ENCODE assay signal across 14 cellular contexts in the genomic region with DNA sequence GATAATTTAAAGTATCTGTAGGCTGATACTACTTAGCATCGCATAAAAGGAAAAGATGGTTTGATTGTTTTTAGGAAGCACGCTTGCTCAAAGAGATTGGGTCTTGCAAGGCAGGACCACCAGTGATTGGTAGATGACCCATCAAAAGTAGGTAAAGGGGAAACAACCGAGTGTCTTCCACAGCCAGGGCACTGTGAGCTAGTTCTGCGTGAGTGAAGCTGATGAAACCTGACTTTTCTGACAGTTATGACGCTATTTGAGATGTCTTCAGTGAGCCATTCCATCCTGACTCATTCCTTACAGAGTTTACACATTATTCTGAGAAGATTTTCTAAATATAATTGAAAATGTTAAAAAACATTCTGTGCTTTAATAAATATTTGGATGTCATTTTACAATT.
DNase-seq lines count a peak whose midpoint lies in the region; ATAC-seq, FAIRE-seq and TF ChIP-seq lines count a peak whose summit lies in the region.
"Had no signal": no experiment of that assay in that cellular context is flagged by ENCODE, and none has a peak within 500 bp of the region (broad histone marks: within the 10 kb centered on the region; RNA-seq: fewer than 3 reads in every experiment).

No MANE protein-coding gene starts in this region.

- DNase-seq in H54 (ENCODE audit: insufficient read length, low spot score): no peak
- peak; percentile 59 for DNase-seq in iris pigment epithelial cell (ENCODE audit: low read depth)
- no peak for DNase-seq in NCI-H146 treated with DMSO at 0.1 percent for 48 hours (lab: John Stamatoyannopoulos, UW; ENCODE audit: unreplicated experiment)
- DNase-seq in D341Med (ENCODE audit: low spot score): no peak
- DNase-seq in NCI-H128 (lab: John Stamatoyannopoulos, UW; ENCODE audit: unreplicated experiment): no peak
- DNase-seq: activated CD8-positive, alpha-beta memory T cell treated with anti-CD3 and anti-CD28 coated beads for 24 hours; CD4-positive, CD25-positive, alpha-beta regulatory T cell; dermis blood vessel endothelial cell; left ventricle myocardium superior; NCI-H82; SW 1271 had no signal

- ATAC-seq in GM18519 (IDR thresholded peaks at IDR 0.05; ENCODE audit: low FRiP score, unreplicated experiment) (peak; percentile 85), HG03378 (IDR thresholded peaks at IDR 0.05; ENCODE audit: unreplicated experiment) (peak; percentile 75), GM21786 (IDR thresholded peaks at IDR 0.05; ENCODE audit: unreplicated experiment) (no peak)
- ATAC-seq: left ventricle myocardium superior had no signal

- FAIRE-seq in H54 (lab: Jason Lieb, UNC): peak; percentile 66

- no peak for TF ChIP-seq POLR2A in H54 (IDR thresholded peaks at IDR 0.05; ENCODE audit: low read depth, low read length)
